2 cellular contexts compared by ENCODE assay signal in the genomic region with DNA sequence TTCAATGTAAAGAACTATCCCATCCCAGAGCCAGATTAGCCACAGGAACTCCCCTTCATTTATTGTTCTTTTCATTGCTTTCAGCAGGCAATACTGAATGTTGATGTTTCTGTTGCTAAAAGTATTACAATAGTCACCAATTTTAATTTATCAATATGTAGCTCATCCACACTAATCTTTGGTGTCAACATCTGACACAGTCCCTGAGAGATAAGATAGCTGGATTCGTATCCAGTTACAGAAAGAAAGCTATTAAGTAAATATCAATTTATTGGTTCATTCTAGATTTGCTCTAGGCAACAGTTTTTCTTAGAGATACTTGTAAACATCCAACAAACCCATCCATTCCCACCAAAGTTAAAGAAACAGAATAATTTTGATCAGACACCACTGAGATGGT.
TF ChIP-seq lines count a peak whose summit lies in the region.

No MANE protein-coding gene starts in this region.

TF ChIP-seq in HEK293, 187 proteins besides CTCF, POLR2A, EP300 and RAD21:
- TF ChIP-seq ZNF585B (tag by site-specific recombination; IDR thresholded peaks at IDR 0.05), result no peak
- TF ChIP-seq, protein P1, sequence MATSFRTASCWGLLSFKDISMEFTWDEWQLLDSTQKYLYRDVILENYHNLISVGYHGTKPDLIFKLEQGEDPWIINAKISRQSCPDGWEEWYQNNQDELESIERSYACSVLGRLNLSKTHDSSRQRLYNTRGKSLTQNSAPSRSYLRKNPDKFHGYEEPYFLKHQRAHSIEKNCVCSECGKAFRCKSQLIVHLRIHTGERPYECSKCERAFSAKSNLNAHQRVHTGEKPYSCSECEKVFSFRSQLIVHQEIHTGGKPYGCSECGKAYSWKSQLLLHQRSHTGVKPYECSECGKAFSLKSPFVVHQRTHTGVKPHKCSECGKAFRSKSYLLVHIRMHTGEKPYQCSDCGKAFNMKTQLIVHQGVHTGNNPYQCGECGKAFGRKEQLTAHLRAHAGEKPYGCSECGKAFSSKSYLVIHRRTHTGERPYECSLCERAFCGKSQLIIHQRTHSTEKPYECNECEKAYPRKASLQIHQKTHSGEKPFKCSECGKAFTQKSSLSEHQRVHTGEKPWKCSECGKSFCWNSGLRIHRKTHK (tag by site-specific recombination; IDR thresholded peaks at IDR 0.05), result no peak
- peak; percentile 42; the same call in 1 of the 2 replicates for TF ChIP-seq GLI2 (tag by site-specific recombination; IDR thresholded peaks at IDR 0.05; ENCODE audit: borderline replicate concordance, low read depth)
- TF ChIP-seq, protein P2, sequence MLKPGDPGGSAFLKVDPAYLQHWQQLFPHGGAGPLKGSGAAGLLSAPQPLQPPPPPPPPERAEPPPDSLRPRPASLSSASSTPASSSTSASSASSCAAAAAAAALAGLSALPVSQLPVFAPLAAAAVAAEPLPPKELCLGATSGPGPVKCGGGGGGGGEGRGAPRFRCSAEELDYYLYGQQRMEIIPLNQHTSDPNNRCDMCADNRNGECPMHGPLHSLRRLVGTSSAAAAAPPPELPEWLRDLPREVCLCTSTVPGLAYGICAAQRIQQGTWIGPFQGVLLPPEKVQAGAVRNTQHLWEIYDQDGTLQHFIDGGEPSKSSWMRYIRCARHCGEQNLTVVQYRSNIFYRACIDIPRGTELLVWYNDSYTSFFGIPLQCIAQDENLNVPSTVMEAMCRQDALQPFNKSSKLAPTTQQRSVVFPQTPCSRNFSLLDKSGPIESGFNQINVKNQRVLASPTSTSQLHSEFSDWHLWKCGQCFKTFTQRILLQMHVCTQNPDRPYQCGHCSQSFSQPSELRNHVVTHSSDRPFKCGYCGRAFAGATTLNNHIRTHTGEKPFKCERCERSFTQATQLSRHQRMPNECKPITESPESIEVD (tag by site-specific recombination; IDR thresholded peaks at IDR 0.05), result peak; percentile 66
- peak; percentile 71 for TF ChIP-seq FEZF1 (tag by site-specific recombination; IDR thresholded peaks at IDR 0.05)
- peak; percentile 59; the same call in 1 of the 2 replicates for TF ChIP-seq TCF7L2 (IDR thresholded peaks at IDR 0.05; ENCODE audit: borderline replicate concordance, low read depth, low read length)
- TF ChIP-seq ZXDB (tag by site-specific recombination; IDR thresholded peaks at IDR 0.05), result peak; percentile 47; the same call in 1 of the 2 replicates
- no peak for TF ChIP-seq KLF1 (tag by site-specific recombination; IDR thresholded peaks at IDR 0.05)
- no peak for TF ChIP-seq ZNF558 (tag by site-specific recombination; IDR thresholded peaks at IDR 0.05)

TF ChIP-seq in GM12878, 131 proteins besides CTCF, POLR2A, EP300 and RAD21:
- TF ChIP-seq SMAD5 (IDR thresholded peaks at IDR 0.05; ENCODE audit: low read depth) (no peak), NR2F1 (conservative IDR thresholded peaks at IDR 0.05) (no peak), ZNF274 (IDR thresholded peaks at IDR 0.05; ENCODE audit: insufficient read depth, insufficient read length) (no peak), RELA (IDR thresholded peaks at IDR 0.05; ENCODE audit: borderline replicate concordance, partially characterized antibody) (no peak), IRF4 (IDR thresholded peaks at IDR 0.05; ENCODE audit: low read depth, low read length) (no peak), ZBTB11 (CRISPR knock-in tag; IDR thresholded peaks at IDR 0.05) (no peak), ZNF384 (IDR thresholded peaks at IDR 0.05; ENCODE audit: borderline replicate concordance, low read depth, low read length) (no peak), BRCA1 (IDR thresholded peaks at IDR 0.05; ENCODE audit: low read depth, low read length) (no peak), RUNX3 (IDR thresholded peaks at IDR 0.05; ENCODE audit: low read length) (no peak), CREM (IDR thresholded peaks at IDR 0.05; ENCODE audit: low read depth) (no peak)
- TF ChIP-seq, protein P3, sequence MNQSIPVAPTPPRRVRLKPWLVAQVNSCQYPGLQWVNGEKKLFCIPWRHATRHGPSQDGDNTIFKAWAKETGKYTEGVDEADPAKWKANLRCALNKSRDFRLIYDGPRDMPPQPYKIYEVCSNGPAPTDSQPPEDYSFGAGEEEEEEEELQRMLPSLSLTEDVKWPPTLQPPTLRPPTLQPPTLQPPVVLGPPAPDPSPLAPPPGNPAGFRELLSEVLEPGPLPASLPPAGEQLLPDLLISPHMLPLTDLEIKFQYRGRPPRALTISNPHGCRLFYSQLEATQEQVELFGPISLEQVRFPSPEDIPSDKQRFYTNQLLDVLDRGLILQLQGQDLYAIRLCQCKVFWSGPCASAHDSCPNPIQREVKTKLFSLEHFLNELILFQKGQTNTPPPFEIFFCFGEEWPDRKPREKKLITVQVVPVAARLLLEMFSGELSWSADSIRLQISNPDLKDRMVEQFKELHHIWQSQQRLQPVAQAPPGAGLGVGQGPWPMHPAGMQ (IDR thresholded peaks at IDR 0.05; ENCODE audit: borderline replicate concordance), result no peak
